Comparison of ENCODE assay signal across 13 cellular contexts in the genomic region with DNA sequence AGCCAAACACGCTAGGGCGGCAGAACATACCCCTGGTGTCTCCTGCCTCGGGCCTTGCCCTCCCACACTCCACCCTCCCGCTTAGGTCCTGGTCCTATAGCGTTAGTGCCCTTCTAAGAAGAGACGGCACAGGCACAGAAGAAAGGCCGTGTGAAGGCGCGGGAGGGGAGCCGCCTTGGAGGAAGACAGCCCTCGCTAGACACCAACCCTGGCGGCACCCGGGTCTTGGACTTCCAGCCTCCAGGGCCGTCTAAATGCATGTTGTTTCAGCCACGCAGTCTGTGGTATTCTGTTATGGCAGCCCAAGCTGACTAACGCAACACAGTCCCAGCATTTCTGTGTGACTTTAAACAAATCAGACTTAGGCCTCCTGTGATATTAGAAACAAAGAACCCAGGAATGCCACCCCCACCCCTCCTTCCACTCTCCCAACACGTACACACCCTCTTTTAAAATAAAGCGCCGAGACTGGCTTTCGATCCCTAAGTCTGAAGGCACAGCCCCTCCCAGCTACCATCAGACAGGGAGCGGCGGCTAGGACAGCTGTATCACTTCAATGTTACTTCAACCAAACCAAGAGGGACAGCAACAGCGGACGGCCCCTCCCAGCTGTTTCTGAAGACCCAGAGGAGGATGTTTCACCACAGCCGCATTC.
DNase-seq lines count a peak whose midpoint lies in the region; ATAC-seq, FAIRE-seq and TF ChIP-seq lines count a peak whose summit lies in the region.
"Had no signal": no experiment of that assay in that cellular context is flagged by ENCODE, and none has a peak within 500 bp of the region (broad histone marks: within the 10 kb centered on the region; RNA-seq: fewer than 3 reads in every experiment).

No MANE protein-coding gene starts in this region.

- no peak for TF ChIP-seq CTCF in HepG2 (CRISPR knock-in tag; IDR thresholded peaks at IDR 0.05)

- peak; percentile 76 for ATAC-seq in sciatic nerve
- no peak for ATAC-seq in HG03135 (IDR thresholded peaks at IDR 0.05; ENCODE audit: unreplicated experiment)
- no peak for ATAC-seq in activated T-helper 17 cell treated with anti-CD3 and anti-CD28 coated beads, Interleukin-2, amount 50 U/mL, for 72 hours (replicated peaks)
- no peak for ATAC-seq in HepG2

- H3K9ac ChIP-seq in HepG2 (ENCODE audit: insufficient read depth, low read depth, low read length) = no peak overlapping the region
- H3K9ac ChIP-seq: BLaER1 had no signal

- TF ChIP-seq RAD21 in HepG2 (CRISPR knock-in tag; IDR thresholded peaks at IDR 0.05) = no peak

- no peak overlapping the region for H3K27ac Mint-ChIP-seq in activated T-helper 17 cell treated with anti-CD3 and anti-CD28 coated beads, Interleukin-2, amount 50 U/mL, for 72 hours
- H3K27ac Mint-ChIP-seq: memory B cell had no signal

- BruUV-seq in HepG2 (replicated peaks; lab: Mats Ljungman, UMichigan) = no TSS peak

- no peak overlapping the region for H3K4me3 ChIP-seq in HepG2 (replicated peaks in 1 of 3; ENCODE audit: insufficient read depth in 1 of 3, low read depth in 2 of 3, low read length in 3 of 3)
- H3K4me3 ChIP-seq: BLaER1 had no signal

- H3K79me2 ChIP-seq in HepG2 (ENCODE audit: insufficient read depth, low read length) = no peaks in the 10 kb centered on the region

- H3K27me3 ChIP-seq in HepG2 (ENCODE audit: control insufficient read depth in 1 of 2, insufficient read depth in 2 of 2, low read length in 2 of 2) = no peaks in the 10 kb centered on the region
- H3K27me3 ChIP-seq: BLaER1 had no signal

- H3K4me1 ChIP-seq in HepG2 (ENCODE audit: insufficient read depth, low read length) = peaks cover 43% of the 10 kb centered on the region
- H3K4me1 ChIP-seq: BLaER1 had no signal

- no peak overlapping the region for H3K4me3 Mint-ChIP-seq in activated T-helper 17 cell treated with anti-CD3 and anti-CD28 coated beads, Interleukin-2, amount 50 U/mL, for 72 hours
- H3K4me3 Mint-ChIP-seq: memory B cell had no signal

- intact Hi-C loops in sciatic nerve (cut with DNase I) = no loop called here
- intact Hi-C loops in HepG2 (cut with micrococcal nuclease; ENCODE audit: unreplicated experiment) = no loop called here

- no peak overlapping the region for H3K4me2 ChIP-seq in HepG2 (ENCODE audit: low read depth, low read length)
- H3K4me2 ChIP-seq: BLaER1 had no signal

- peaks cover 10% of the 10 kb centered on the region for H3K4me1 Mint-ChIP-seq in activated T-helper 17 cell treated with anti-CD3 and anti-CD28 coated beads, Interleukin-2, amount 50 U/mL, for 72 hours
- H3K4me1 Mint-ChIP-seq: memory B cell had no signal

- CTCF ChIA-PET in HepG2 (lab: Yijun Ruan, JAX; ENCODE audit: low intra/inter-chr PET ratio, low total read pairs) = interaction anchor here (1.2 kb wide), 1 partner anchor 32 kb away, joined by 3 read pairs; no protein-coding TSS in a partner anchor

- DNase-seq in GM03348 (ENCODE audit: low spot score) = peak; percentile 74
- DNase-seq in dedifferentiated amniotic fluid mesenchymal stem cell (ENCODE audit: extremely low spot score) = peak; percentile 96
- DNase-seq in left kidney (ENCODE audit: low read depth, low spot score) = peak; percentile 91
- DNase-seq in sciatic nerve (ENCODE audit: low spot score) = no peak
- no peak for DNase-seq in SW 1271 (lab: John Stamatoyannopoulos, UW)
- DNase-seq in HepG2 (ENCODE audit: low spot score) = no peak
- DNase-seq: central memory CD4-positive, alpha-beta T cell; foreskin melanocyte; NCI-H2171 had no signal

- 94% methylated on average over 25 of the region's 25 CpGs for WGBS in HepG2 (ENCODE audit: low lambda C conversion rate)

- no peak for TF ChIP-seq POLR2A in HepG2 (IDR thresholded peaks at IDR 0.05; ENCODE audit: insufficient read depth in 1 of 2, low read depth in 2 of 2, low read length in 2 of 2)

- no peaks in the 10 kb centered on the region for H3K9me3 ChIP-seq in HepG2 (ENCODE audit: low read length)
- H3K9me3 ChIP-seq: BLaER1 had no signal

- peaks cover 0 to 10% of the 10 kb centered on the region in 2 experiments; a peak in 3 of 5 replicates for H3K36me3 ChIP-seq in HepG2 (replicated peaks in 1 of 2; ENCODE audit: control insufficient read depth in 1 of 2, insufficient read depth in 2 of 2, low read length in 2 of 2)

- in situ Hi-C loops in HepG2 (cut with HindIII; ENCODE audit: extremely low pct_ligation_motif_present, low pct_unique_long_range_greater_than_20kb) = no loop called here

- no peaks in the 10 kb centered on the region for H3K9me3 Mint-ChIP-seq in activated T-helper 17 cell treated with anti-CD3 and anti-CD28 coated beads, Interleukin-2, amount 50 U/mL, for 72 hours
- H3K9me3 Mint-ChIP-seq: memory B cell had no signal

- no peak overlapping the region for H2AFZ ChIP-seq in HepG2 (ENCODE audit: low read length)

- H3K36me3 Mint-ChIP-seq in activated T-helper 17 cell treated with anti-CD3 and anti-CD28 coated beads, Interleukin-2, amount 50 U/mL, for 72 hours (ENCODE audit: low read depth) = peaks cover 76% of the 10 kb centered on the region
- H3K36me3 Mint-ChIP-seq: memory B cell had no signal

- no peak for FAIRE-seq in HepG2 (lab: Jason Lieb, UNC)

- no peaks in the 10 kb centered on the region for H3K27me3 Mint-ChIP-seq in activated T-helper 17 cell treated with anti-CD3 and anti-CD28 coated beads, Interleukin-2, amount 50 U/mL, for 72 hours

- POLR2A ChIA-PET in HepG2 (lab: Yijun Ruan, JAX) = no interaction called here

- no peak for TF ChIP-seq EP300 in HepG2 (IDR thresholded peaks at IDR 0.05; ENCODE audit: low read depth in 2 of 2, low read length in 2 of 2)
- TF ChIP-seq EP300 in HepG2 (CRISPR knock-in tag; IDR thresholded peaks at IDR 0.05; ENCODE audit: borderline replicate concordance) = no peak

- H4K20me1 ChIP-seq in HepG2 (ENCODE audit: insufficient read depth, low read length) = no peaks in the 10 kb centered on the region
- H4K20me1 ChIP-seq: BLaER1 had no signal

- H3K27ac ChIP-seq in HepG2 (ENCODE audit: extremely low read length, insufficient read depth, low read length) = no peak overlapping the region
- H3K27ac ChIP-seq: BLaER1 had no signal

TF ChIP-seq in HepG2, 621 proteins besides CTCF, POLR2A, EP300 and RAD21 (continues in another document):
- TF ChIP-seq MIER2 (CRISPR knock-in tag; IDR thresholded peaks at IDR 0.05) (no peak), NR2C2 (CRISPR knock-in tag; IDR thresholded peaks at IDR 0.05; ENCODE audit: borderline replicate concordance) (no peak), ZSCAN5A (CRISPR knock-in tag; IDR thresholded peaks at IDR 0.05; ENCODE audit: borderline replicate concordance) (no peak), ZNF891 (CRISPR knock-in tag; IDR thresholded peaks at IDR 0.05) (no peak)
- TF ChIP-seq, protein P1, sequence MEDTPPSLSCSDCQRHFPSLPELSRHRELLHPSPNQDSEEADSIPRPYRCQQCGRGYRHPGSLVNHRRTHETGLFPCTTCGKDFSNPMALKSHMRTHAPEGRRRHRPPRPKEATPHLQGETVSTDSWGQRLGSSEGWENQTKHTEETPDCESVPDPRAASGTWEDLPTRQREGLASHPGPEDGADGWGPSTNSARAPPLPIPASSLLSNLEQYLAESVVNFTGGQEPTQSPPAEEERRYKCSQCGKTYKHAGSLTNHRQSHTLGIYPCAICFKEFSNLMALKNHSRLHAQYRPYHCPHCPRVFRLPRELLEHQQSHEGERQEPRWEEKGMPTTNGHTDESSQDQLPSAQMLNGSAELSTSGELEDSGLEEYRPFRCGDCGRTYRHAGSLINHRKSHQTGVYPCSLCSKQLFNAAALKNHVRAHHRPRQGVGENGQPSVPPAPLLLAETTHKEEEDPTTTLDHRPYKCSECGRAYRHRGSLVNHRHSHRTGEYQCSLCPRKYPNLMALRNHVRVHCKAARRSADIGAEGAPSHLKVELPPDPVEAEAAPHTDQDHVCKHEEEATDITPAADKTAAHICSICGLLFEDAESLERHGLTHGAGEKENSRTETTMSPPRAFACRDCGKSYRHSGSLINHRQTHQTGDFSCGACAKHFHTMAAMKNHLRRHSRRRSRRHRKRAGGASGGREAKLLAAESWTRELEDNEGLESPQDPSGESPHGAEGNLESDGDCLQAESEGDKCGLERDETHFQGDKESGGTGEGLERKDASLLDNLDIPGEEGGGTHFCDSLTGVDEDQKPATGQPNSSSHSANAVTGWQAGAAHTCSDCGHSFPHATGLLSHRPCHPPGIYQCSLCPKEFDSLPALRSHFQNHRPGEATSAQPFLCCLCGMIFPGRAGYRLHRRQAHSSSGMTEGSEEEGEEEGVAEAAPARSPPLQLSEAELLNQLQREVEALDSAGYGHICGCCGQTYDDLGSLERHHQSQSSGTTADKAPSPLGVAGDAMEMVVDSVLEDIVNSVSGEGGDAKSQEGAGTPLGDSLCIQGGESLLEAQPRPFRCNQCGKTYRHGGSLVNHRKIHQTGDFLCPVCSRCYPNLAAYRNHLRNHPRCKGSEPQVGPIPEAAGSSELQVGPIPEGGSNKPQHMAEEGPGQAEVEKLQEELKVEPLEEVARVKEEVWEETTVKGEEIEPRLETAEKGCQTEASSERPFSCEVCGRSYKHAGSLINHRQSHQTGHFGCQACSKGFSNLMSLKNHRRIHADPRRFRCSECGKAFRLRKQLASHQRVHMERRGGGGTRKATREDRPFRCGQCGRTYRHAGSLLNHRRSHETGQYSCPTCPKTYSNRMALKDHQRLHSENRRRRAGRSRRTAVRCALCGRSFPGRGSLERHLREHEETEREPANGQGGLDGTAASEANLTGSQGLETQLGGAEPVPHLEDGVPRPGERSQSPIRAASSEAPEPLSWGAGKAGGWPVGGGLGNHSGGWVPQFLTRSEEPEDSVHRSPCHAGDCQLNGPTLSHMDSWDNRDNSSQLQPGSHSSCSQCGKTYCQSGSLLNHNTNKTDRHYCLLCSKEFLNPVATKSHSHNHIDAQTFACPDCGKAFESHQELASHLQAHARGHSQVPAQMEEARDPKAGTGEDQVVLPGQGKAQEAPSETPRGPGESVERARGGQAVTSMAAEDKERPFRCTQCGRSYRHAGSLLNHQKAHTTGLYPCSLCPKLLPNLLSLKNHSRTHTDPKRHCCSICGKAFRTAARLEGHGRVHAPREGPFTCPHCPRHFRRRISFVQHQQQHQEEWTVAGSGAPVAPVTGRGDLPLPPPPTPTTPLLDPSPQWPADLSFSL (CRISPR knock-in tag; IDR thresholded peaks at IDR 0.05) = no peak

Comparison
In these comparisons a context has a peak if more than half of its experiments do, and no peak if none do; other contexts are left out.
1. DNase-seq: peak in GM03348 (single experiment), dedifferentiated amniotic fluid mesenchymal stem cell (single experiment) and left kidney (single experiment); none in sciatic nerve (single experiment), SW 1271 (0 of 2) and HepG2 (single experiment).